Comparison of ENCODE assay signal across 11 cellular contexts in the genomic region with DNA sequence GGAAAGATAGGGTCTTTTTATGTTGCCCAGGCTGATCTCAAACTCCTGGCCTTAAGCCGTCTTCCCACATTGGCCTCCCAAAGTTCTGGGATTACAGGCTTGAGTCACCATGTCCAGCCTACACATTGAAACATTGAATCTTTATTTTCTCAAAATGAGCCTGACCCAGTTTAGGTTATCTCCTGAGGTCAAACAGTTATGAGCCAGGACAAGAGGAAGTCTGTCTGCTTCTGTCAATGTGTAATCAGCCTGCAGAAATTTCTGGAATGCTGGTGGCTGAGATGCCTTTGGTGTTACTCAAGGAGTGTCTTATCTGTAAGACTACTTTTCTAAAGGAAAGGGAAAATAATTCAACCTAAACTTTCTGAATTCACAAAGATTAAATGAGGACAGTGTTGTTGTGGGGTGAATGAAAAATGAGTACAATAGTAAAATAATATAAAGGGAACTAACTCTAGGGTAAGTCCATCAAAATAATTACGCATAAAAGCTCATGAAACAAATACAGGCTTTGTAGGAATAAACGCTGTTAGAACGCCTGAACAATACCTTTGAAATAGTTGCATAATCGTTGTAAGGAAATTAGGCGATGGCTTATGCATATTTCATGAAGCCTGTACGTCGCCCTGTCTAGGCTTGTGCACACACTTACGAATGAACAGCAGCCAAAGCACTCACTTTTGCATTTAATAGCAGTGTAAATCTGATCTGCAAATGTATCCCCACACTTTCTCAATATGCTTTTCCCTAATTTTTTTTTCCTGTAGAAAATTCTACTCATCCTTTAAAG.
DNase-seq lines count a peak whose midpoint lies in the region; TF ChIP-seq lines count a peak whose summit lies in the region.
"Had no signal": no experiment of that assay in that cellular context is flagged by ENCODE, and none has a peak within 500 bp of the region (broad histone marks: within the 10 kb centered on the region; RNA-seq: fewer than 3 reads in every experiment).

No MANE protein-coding gene starts in this region.

- H3K36me3 ChIP-seq in BJ (ENCODE audit: control insufficient read depth, insufficient read depth, low read length) (no peaks in the 10 kb centered on the region), esophagus muscularis mucosa (no peaks in the 10 kb centered on the region)
- H3K36me3 ChIP-seq: neural progenitor cell had no signal

- CTCF ChIA-PET in BJ (lab: Yijun Ruan, JAX), result no interaction called here

- no peak for TF ChIP-seq POLR2A in esophagus muscularis mucosa (IDR thresholded peaks at IDR 0.05; ENCODE audit: low read depth)

- H3K27ac ChIP-seq in esophagus muscularis mucosa (replicated peaks in 1 of 4), result no peak overlapping the region
- H3K27ac ChIP-seq: neural progenitor cell had no signal

- TF ChIP-seq CTCF in BJ (IDR thresholded peaks at IDR 0.05; ENCODE audit: insufficient read depth, low read depth, low read length), result no peak
- TF ChIP-seq CTCF in esophagus muscularis mucosa (IDR thresholded peaks at IDR 0.05), result no peak

- intact Hi-C loops in esophagus muscularis mucosa (cut with DNase I), result no loop called here

- WGBS in esophagus muscularis mucosa, result 82% methylated on average over 9 of the region's 9 CpGs

- peak; percentile 59 for DNase-seq in BJ (ENCODE audit: low read depth)
- peak; percentile 1 for DNase-seq in NCI-H1048 (lab: John Stamatoyannopoulos, UW)
- peak; percentile 93 for DNase-seq in dermis blood vessel endothelial cell
- DNase-seq in lung microvascular endothelial cell (ENCODE audit: low read depth in 2 of 2), result peak; percentile 28 to 89
- no peak for DNase-seq in activated T-cell treated with anti-CD3 and anti-CD28 coated beads for 4 hours
- DNase-seq in esophagus muscularis mucosa (ENCODE audit: extremely low spot score), result no peak
- no peak for DNase-seq in GM19240 (ENCODE audit: insufficient read length, low spot score)
- no peak for DNase-seq in NOMO-1 (lab: John Stamatoyannopoulos, UW; ENCODE audit: unreplicated experiment in 2 of 2)
- DNase-seq: NCI-H1092 treated with DMSO at 0.1 percent for 48 hours; stimulated activated naive CD8-positive, alpha-beta T cell treated with anti-CD3 and anti-CD28 coated beads, Interleukin-15, Interleukin-2, amounts not matched to agents 100 U/mL and 50 U/mL, for 24 hours had no signal

- H3K9me3 ChIP-seq in esophagus muscularis mucosa, result no peaks in the 10 kb centered on the region

- H3K4me3 ChIP-seq in BJ (ENCODE audit: low read depth, low read length) (no peak overlapping the region), esophagus muscularis mucosa (no peak overlapping the region)
- H3K4me3 ChIP-seq: neural progenitor cell had no signal

- POLR2A ChIA-PET in BJ (lab: Charles Lee), result no interaction called here

- no peaks in the 10 kb centered on the region for H3K27me3 ChIP-seq in BJ (ENCODE audit: control insufficient read depth, insufficient read depth, low read length)
- no peaks in the 10 kb centered on the region for H3K27me3 ChIP-seq in esophagus muscularis mucosa
- H3K27me3 ChIP-seq: neural progenitor cell had no signal

- H3K4me1 ChIP-seq in esophagus muscularis mucosa, result no peaks in the 10 kb centered on the region
- H3K4me1 ChIP-seq: neural progenitor cell had no signal

- TF ChIP-seq EP300 in esophagus muscularis mucosa (IDR thresholded peaks at IDR 0.05), result no peak

Comparison
In these comparisons a context has a peak if more than half of its experiments do, and no peak if none do; other contexts are left out.
1. DNase-seq: peak in BJ (single experiment), NCI-H1048 (single experiment), dermis blood vessel endothelial cell (single experiment) and lung microvascular endothelial cell (2 of 2); none in activated T-cell treated with anti-CD3 and anti-CD28 coated beads for 4 hours (single experiment), esophagus muscularis mucosa (single experiment), GM19240 (single experiment) and NOMO-1 (0 of 2).